8 cellular contexts compared by ENCODE assay signal in the genomic region with DNA sequence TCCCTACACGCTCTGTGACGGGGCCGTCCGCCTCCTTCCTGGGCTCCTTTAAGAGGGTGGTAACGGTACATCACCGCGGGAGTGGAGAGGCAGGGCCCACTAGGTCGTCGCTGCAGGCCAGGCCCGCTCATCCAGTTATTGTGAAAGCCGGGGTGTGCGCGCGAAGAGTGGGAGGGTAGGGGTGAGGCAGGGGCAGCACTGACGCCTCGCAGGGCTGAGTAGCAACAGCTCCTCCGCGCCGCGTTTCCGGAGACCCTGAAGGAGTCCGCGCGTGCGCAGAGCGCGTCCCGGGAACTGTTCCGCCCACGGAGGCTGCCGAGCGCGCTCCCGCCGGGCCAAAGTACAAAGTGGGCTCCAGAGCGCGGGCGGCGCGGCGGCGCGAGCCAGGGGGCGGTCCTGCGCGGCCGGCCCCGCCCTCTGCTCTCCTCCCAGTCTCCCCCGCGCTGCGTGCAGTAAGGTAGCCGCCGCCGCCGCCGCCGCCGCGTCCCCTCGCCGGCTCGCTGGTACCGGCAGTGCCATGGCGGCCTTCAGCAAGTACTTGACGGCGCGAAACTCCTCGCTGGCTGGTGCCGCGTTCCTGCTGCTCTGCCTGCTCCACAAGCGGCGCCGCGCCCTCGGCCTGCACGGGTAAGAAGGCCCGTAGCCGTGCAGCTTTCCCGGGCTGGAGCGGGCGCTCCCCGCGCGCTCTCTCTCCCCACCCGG. TPM values are rescaled to one million over a fixed set of nuclear protein-coding genes. Genes with fewer than 3 reads are reported as not detected.
DNase-seq lines count a peak whose midpoint lies in the region; ATAC-seq and TF ChIP-seq lines count a peak whose summit lies in the region.

Gene ABCD3, plus strand, starts transcription at position 428 of the 702 bp plus-strand sequence. Its CDS starts 90 bp downstream, at position 518.

- H3K27me3 ChIP-seq in heart left ventricle: no peaks in the 10 kb centered on the region

- no peaks in the 10 kb centered on the region for H3K9me3 ChIP-seq in heart left ventricle

- H3K27me3 Mint-ChIP-seq in T-cell (no peaks in the 10 kb centered on the region), type B pancreatic cell (no peaks in the 10 kb centered on the region)

- H3K27ac ChIP-seq in adipose tissue (ENCODE audit: low read depth, low read length) (no peak within 1 kb of the TSS), heart left ventricle (peak within 1 kb of the TSS; percentile 81 to 97 (median 94))

- 0% methylated on average over 78 to 85 of the region's 85 CpGs for WGBS in adipose tissue, 3 donors
- 0% methylated on average over 17 to 85 of the region's 85 CpGs for WGBS in heart left ventricle, 4 donors

- H3K4me3 Mint-ChIP-seq in T-cell (no peak within 1 kb of the TSS), type B pancreatic cell (no peak within 1 kb of the TSS)

- H3K4me1 Mint-ChIP-seq in T-cell: peaks cover 39 to 41% (median 41%) of the 10 kb centered on the region in 3 donors
- peaks cover 25% of the 10 kb centered on the region for H3K4me1 Mint-ChIP-seq in type B pancreatic cell (ENCODE audit: unreplicated experiment)

- POLR2A ChIA-PET in T-cell (lab: Charles Lee): interaction anchor here in 1 of 2 donors (0.6 to 0.9 kb wide), 2 partner anchors 79 to 572 kb away, joined by 3 to 5 read pairs; no protein-coding TSS in a partner anchor

- CTCF ChIA-PET in T-cell (lab: Charles Lee): interaction anchor here in 1 of 2 donors (0.9 to 1.5 kb wide), 2 partner anchors 8 to 654 kb away, joined by 3 read pairs; partner anchors contain the start of gene ALG14

- in situ Hi-C loops in GM13976 (cut with MboI; ENCODE audit: low sequenced_read_pairs, unreplicated experiment): no loop called here

- H3K36me3 Mint-ChIP-seq in T-cell (no peaks in the 10 kb centered on the region), type B pancreatic cell (no peaks in the 10 kb centered on the region)

- peak within 1 kb of the TSS; percentile 29 to 81 for H3K27ac Mint-ChIP-seq in T-cell
- H3K27ac Mint-ChIP-seq in type B pancreatic cell: peak within 1 kb of the TSS; percentile 92

- no peaks in the 10 kb centered on the region for H3K36me3 ChIP-seq in heart left ventricle

- H3K4me1 ChIP-seq in heart left ventricle: peaks cover 0 to 49% (median 30%) of the 10 kb centered on the region in 12 donors

- peak within 1 kb of the TSS; percentile 63 to 99 (median 86) for H3K4me3 ChIP-seq in heart left ventricle

- TF ChIP-seq POLR2A in heart left ventricle (IDR thresholded peaks at IDR 0.05): peak in 1 of 2 donors; percentile 94

- H3K9me3 Mint-ChIP-seq in T-cell (no peaks in the 10 kb centered on the region), type B pancreatic cell (no peaks in the 10 kb centered on the region)

- TF ChIP-seq CTCF in GM13976 (IDR thresholded peaks at IDR 0.05; ENCODE audit: borderline replicate concordance, control extremely low read depth, extremely low read depth, insufficient read depth, missing control alignments) (no peak), heart left ventricle (IDR thresholded peaks at IDR 0.05) (no peak), type B pancreatic cell (conservative IDR thresholded peaks at IDR 0.05) (no peak)

- DNase-seq in GM13976 (ENCODE audit: low spot score) (peak; percentile 94), NCI-H146 (lab: John Stamatoyannopoulos, UW) (peak; percentile 96), T-cell (peak; percentile 92 to 98 (median 96)), heart left ventricle (peak; percentile 98 to 99 (median 99)), posterior cingulate gyrus (peak; percentile 90 to 99 (median 94)), type B pancreatic cell (ENCODE audit: extremely low spot score, unreplicated experiment) (peak; percentile 99)

- intact Hi-C loops in heart left ventricle (cut with DNase I) (loop anchor here in 3 of 10 donors (5.0 to 10.0 kb wide), 3 partner anchors 44 to 814 kb away; partner anchors contain the start of genes ARHGAP29 (in 1 of the 3) and RWDD3 (in 1 of the 3)), posterior cingulate gyrus (cut with DNase I) (loop anchor here (5.0 kb wide), 1 partner anchor 374 kb away; no protein-coding TSS in a partner anchor)

- ATAC-seq in HG02852 (IDR thresholded peaks at IDR 0.05; ENCODE audit: unreplicated experiment): peak; percentile 95
- ATAC-seq in T-cell (replicated peaks in 1 of 4): peak; percentile 91 to 96 (median 92)
- peak; percentile 92 to 98 (median 96) for ATAC-seq in heart left ventricle

RNA-seq across cellular contexts. Expression of gene ABCD3, which starts in this region (rescaled TPM):
- total RNA-seq in T-cell (10 to 100 TPM; 17.3 to 29.9 (median 24.2) TPM), heart left ventricle (10 to 100 TPM; 29.3 to 94.2 (median 62.1) TPM), type B pancreatic cell (ENCODE audit: low replicate concordance) (55.1 and 67.4 TPM in 2 replicates)
- polyA plus RNA-seq in adipose tissue (10 to 100 TPM; 12.0 to 15.6 (median 14.2) TPM), heart left ventricle (10 to 100 TPM; 16.2 to 65.0 TPM)
